8 cellular contexts compared by ENCODE assay signal in genomic region chr19:48836089-48837017, GRCh38. TPM values are rescaled to one million over a fixed set of nuclear protein-coding genes. Genes with fewer than 3 reads are reported as not detected.
DNase-seq lines count a peak whose midpoint lies in the region; ATAC-seq and TF ChIP-seq lines count a peak whose summit lies in the region.

TSS of gene HSD17B14 (minus strand) at chr19:48836491. CDS start at chr19:48836411, 80 bp downstream.

- peaks cover 28% of the 10 kb centered on the region for H3K4me1 Mint-ChIP-seq in brain

- peaks cover 18% of the 10 kb centered on the region for H3K36me3 Mint-ChIP-seq in brain

- H3K27ac Mint-ChIP-seq in brain: peak within 1 kb of the TSS; percentile 97 to 100 (median 98)

- peak within 1 kb of the TSS; percentile 90 to 95 (median 93) for H3K4me3 Mint-ChIP-seq in brain

- no peaks in the 10 kb centered on the region for H3K27me3 Mint-ChIP-seq in brain

- DNase-seq in NCI-H1694 (lab: John Stamatoyannopoulos, UW) (peak; percentile 41), NCI-H1694 treated with DMSO at 0.1 percent for 48 hours (lab: John Stamatoyannopoulos, UW) (no peak), NCI-H1105 treated with DMSO at 0.1 percent for 48 hours (lab: John Stamatoyannopoulos, UW) (peak; percentile 44), iris pigment epithelial cell (ENCODE audit: low read depth) (peak; percentile 38), LoVo (ENCODE audit: low spot score) (no peak), epidermal melanocyte (ENCODE audit: insufficient read length, low spot score) (no peak)
- DNase-seq in stimulated activated naive CD8-positive, alpha-beta T cell treated with anti-CD3 and anti-CD28 coated beads, Interleukin-15, Interleukin-2, amounts not matched to agents 100 U/mL and 50 U/mL, for 24 hours: peak; percentile 12

- peak; percentile 7 to 63 for TF ChIP-seq CTCF in brain (conservative IDR thresholded peaks at IDR 0.05)

- H3K9me3 Mint-ChIP-seq in brain: peaks cover 0 to 3% (median 0%) of the 10 kb centered on the region in 5 experiments

- peak; percentile 7 for ATAC-seq in stimulated activated naive CD8-positive, alpha-beta T cell treated with anti-CD3 and anti-CD28 coated beads, Interleukin-15, Interleukin-2, amounts not matched to agents 100 U/mL and 50 U/mL, for 24 hours

RNA-seq across cellular contexts. Expression of gene HSD17B14, which starts in this region (rescaled TPM):
- polyA plus RNA-seq in brain (ENCODE audit: insufficient read depth, low read depth, low replicate concordance): 44.7 TPM

Comparison
In these comparisons a context has a peak if more than half of its experiments do, and no peak if none do; other contexts are left out.
1. DNase-seq: peak in NCI-H1694 (single experiment), NCI-H1105 treated with DMSO at 0.1 percent for 48 hours (single experiment), iris pigment epithelial cell (single experiment) and stimulated activated naive CD8-positive, alpha-beta T cell treated with anti-CD3 and anti-CD28 coated beads, Interleukin-15, Interleukin-2, amounts not matched to agents 100 U/mL and 50 U/mL, for 24 hours (single experiment); none in NCI-H1694 treated with DMSO at 0.1 percent for 48 hours (single experiment), LoVo (single experiment) and epidermal melanocyte (single experiment).